In genomic region chr5:82417776-82418607, GRCh38 we compare ENCODE assay signal across 1 cellular context.
TF ChIP-seq lines count a peak whose summit lies in the region.

No MANE protein-coding gene starts in this region.

TF ChIP-seq in GM23338, 12 proteins besides CTCF, POLR2A, EP300 and RAD21 (continued from another document):
- TF ChIP-seq REST (IDR thresholded peaks at IDR 0.05; ENCODE audit: unreplicated experiment) (no peak), ETS1 (IDR thresholded peaks at IDR 0.05) (no peak), EZH2 (IDR thresholded peaks at IDR 0.05; ENCODE audit: low read depth, unreplicated experiment) (no peak), CREB1 (CRISPR knock-in tag; IDR thresholded peaks at IDR 0.05; ENCODE audit: low read depth) (no peak), POLR2AphosphoS5 (IDR thresholded peaks at IDR 0.05; ENCODE audit: low read depth) (no peak)
